7 cellular contexts compared by ENCODE assay signal in the genomic region with DNA sequence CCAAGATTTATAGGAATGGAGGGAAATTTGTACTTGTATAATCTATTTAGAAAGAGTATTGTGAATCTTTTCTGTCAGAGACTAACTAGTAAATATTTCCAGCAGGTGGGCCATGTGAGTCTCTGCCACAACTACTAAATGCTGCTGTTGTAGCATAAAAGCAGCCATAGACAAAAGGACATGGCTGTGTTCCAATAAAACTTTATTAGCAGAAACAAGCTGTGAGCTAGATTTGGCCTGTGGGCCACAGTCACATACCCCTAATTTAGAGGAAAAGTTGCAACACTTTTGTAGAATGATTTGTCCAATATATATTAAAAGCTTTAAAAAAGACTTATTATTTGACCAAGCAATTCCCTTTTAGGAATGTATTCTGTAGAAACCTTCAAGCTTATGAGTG.
"Had no signal": no experiment of that assay in that cellular context is flagged by ENCODE, and none has a peak within 500 bp of the region (broad histone marks: within the 10 kb centered on the region; RNA-seq: fewer than 3 reads in every experiment).

No MANE protein-coding gene starts in this region.

- DNase-seq: H9, HCEC 1CT, KG1 had no signal

- H3K4me2 ChIP-seq: GM23338 had no signal

- FAIRE-seq: H1, H54, HTR-8/SVneo had no signal

- H3K4me3 ChIP-seq: GM23338 had no signal

- ATAC-seq: GM23338 had no signal

- H2AFZ ChIP-seq: GM23338 had no signal
